ENCODE assay signal across 8 cellular contexts in genomic region chr5:177600458-177601018, GRCh38. TPM values are rescaled to one million over a fixed set of nuclear protein-coding genes. Genes with fewer than 3 reads are reported as not detected.
DNase-seq lines count a peak whose midpoint lies in the region; ATAC-seq and TF ChIP-seq lines count a peak whose summit lies in the region.

No MANE protein-coding gene starts in this region.

- DNase-seq in AG04450 (ENCODE audit: low read depth, low spot score) (no peak), UCSD-AML1 (lab: John Stamatoyannopoulos, UW; ENCODE audit: unreplicated experiment) (peak; percentile 45), foreskin fibroblast (peak in 1 of 2 donors; percentile 54), trophoblast cell (peak; percentile 65 to 76), SHP77 (lab: John Stamatoyannopoulos, UW) (no peak), islet precursor cell (no peak)

- H4K8ac ChIP-seq in trophoblast cell (ENCODE audit: low read depth, low read length) = peak overlapping the region; percentile 89

- peak overlapping the region; percentile 14 for H3K9ac ChIP-seq in trophoblast cell (ENCODE audit: low read length)

- no peak overlapping the region for H2BK5ac ChIP-seq in trophoblast cell (ENCODE audit: low read depth, low read length, poor library complexity)

- H3K18ac ChIP-seq in trophoblast cell (ENCODE audit: low read length) = no peak overlapping the region

- no peak overlapping the region for H4K12ac ChIP-seq in trophoblast cell (ENCODE audit: low read depth, low read length)

- ATAC-seq in GM21786 (IDR thresholded peaks at IDR 0.05; ENCODE audit: unreplicated experiment) (peak; percentile 9), HG03175 (IDR thresholded peaks at IDR 0.05; ENCODE audit: unreplicated experiment) (no peak)

- H3K4ac ChIP-seq in trophoblast cell (ENCODE audit: low read depth, low read length) = no peak overlapping the region

- H2BK120ac ChIP-seq in trophoblast cell (ENCODE audit: insufficient read depth, low read length, poor library complexity) = no peak overlapping the region

- no peak overlapping the region for H3K14ac ChIP-seq in trophoblast cell (ENCODE audit: low read length)

- peak overlapping the region; percentile 57 for H2AFZ ChIP-seq in trophoblast cell (ENCODE audit: insufficient read depth, low read length, poor library complexity)

- WGBS in trophoblast cell (ENCODE audit: extremely low coverage, insufficient coverage, insufficient read length) = no CpG with 5 or more reads among the region's 20 CpGs

- no peak overlapping the region for H3K23ac ChIP-seq in trophoblast cell (ENCODE audit: low read length)

- peak overlapping the region; percentile 64 for H4K91ac ChIP-seq in trophoblast cell (ENCODE audit: low read depth, low read length)

- H2AK5ac ChIP-seq in trophoblast cell (ENCODE audit: low read length) = no peak overlapping the region

- no peaks in the 10 kb centered on the region for H3K27me3 ChIP-seq in AG04450 (ENCODE audit: control insufficient read depth, insufficient read depth, low read length)
- H3K27me3 ChIP-seq in trophoblast cell (ENCODE audit: insufficient read depth, low read length) = no peaks in the 10 kb centered on the region

- H3K79me2 ChIP-seq in trophoblast cell (ENCODE audit: control insufficient read depth, insufficient read depth, low read length, poor library complexity) = peaks cover 6% of the 10 kb centered on the region

- peak overlapping the region; percentile 84 for H3K4me2 ChIP-seq in trophoblast cell (ENCODE audit: low read length)

- no peak overlapping the region for H2BK12ac ChIP-seq in trophoblast cell (ENCODE audit: low read length)

- peaks cover 5% of the 10 kb centered on the region for H3K79me1 ChIP-seq in trophoblast cell (ENCODE audit: low read length)

- peaks cover 0 to 8% of the 10 kb centered on the region in 2 experiments for H3K4me1 ChIP-seq in trophoblast cell (ENCODE audit: control insufficient read depth in 1 of 2, insufficient read depth in 2 of 2, low read length in 2 of 2)

- CTCF ChIA-PET in AG04450 (lab: Charles Lee) = no interaction called here

- TF ChIP-seq CTCF in AG04450 (IDR thresholded peaks at IDR 0.05; ENCODE audit: low read depth, low read length) (no peak), foreskin fibroblast (IDR thresholded peaks at IDR 0.05; ENCODE audit: low read depth, low read length) (no peak)

- H3K9me3 ChIP-seq in AG04450 (ENCODE audit: control insufficient read depth, insufficient read depth, low read length) (no peaks in the 10 kb centered on the region), trophoblast cell (ENCODE audit: insufficient read depth, low read depth, low read length) (no peaks in the 10 kb centered on the region)

- POLR2A ChIA-PET in AG04450 (lab: Yijun Ruan, JAX) = interaction anchor here (1.1 to 2.1 kb wide), 5 partner anchors 54 to 520 kb away, joined by 3 to 7 read pairs (median 4); no protein-coding TSS in a partner anchor

- peak overlapping the region; percentile 83 for H3K4me3 ChIP-seq in AG04450 (ENCODE audit: low read depth, low read length)
- peak overlapping the region; percentile 88 for H3K4me3 ChIP-seq in foreskin fibroblast (ENCODE audit: low read depth in 1 of 2, low read length in 2 of 2)
- H3K4me3 ChIP-seq in trophoblast cell (ENCODE audit: low read depth, low read length) = peak overlapping the region; percentile 89

- H3K36me3 ChIP-seq in trophoblast cell (ENCODE audit: control insufficient read depth in 1 of 2, insufficient read depth in 2 of 2, low read length in 2 of 2) = peaks cover 18 to 21% of the 10 kb centered on the region in 2 experiments

- H3K27ac ChIP-seq in AG04450 (ENCODE audit: low read depth, low read length) (peak overlapping the region; percentile 61), trophoblast cell (ENCODE audit: low read depth, low read length) (no peak overlapping the region)

RNA-seq across cellular contexts. Expression of gene B4GALT7, which starts 0.6 kb away (rescaled TPM):
- 18.3 and 26.2 TPM in 2 replicates for polyA plus RNA-seq in AG04450 (2011; rRNA removed)
- 16.8 and 24.8 TPM in 2 replicates for polyA minus RNA-seq in AG04450 (2011; rRNA and poly(A)+ RNA removed)
- polyA plus RNA-seq in trophoblast cell (2013) = 18.9 and 19.5 TPM in 2 replicates

RNA-seq across cellular contexts. Expression of gene TMED9, which starts 8.5 kb away (rescaled TPM):
- 307 and 376 TPM in 2 replicates for polyA plus RNA-seq in AG04450 (2011; rRNA removed)
- polyA minus RNA-seq in AG04450 (2011; rRNA and poly(A)+ RNA removed) = 180 and 243 TPM in 2 replicates
- polyA plus RNA-seq in trophoblast cell (2013) = 274 and 278 TPM in 2 replicates

RNA-seq across cellular contexts. Expression of gene FAM193B, which starts 46.2 kb away (rescaled TPM):
- 28.7 and 30.1 TPM in 2 replicates for polyA plus RNA-seq in AG04450 (2011; rRNA removed)
- polyA minus RNA-seq in AG04450 (2011; rRNA and poly(A)+ RNA removed) = 25.7 and 34.3 TPM in 2 replicates
- polyA plus RNA-seq in trophoblast cell (2013) = 30.0 and 32.0 TPM in 2 replicates

Comparison
In these comparisons a context has a peak if more than half of its experiments do, and no peak if none do; other contexts are left out.
1. DNase-seq: peak in UCSD-AML1 (single experiment) and trophoblast cell (2 of 2); none in AG04450 (single experiment), SHP77 (0 of 2) and islet precursor cell (single experiment).
2. Peak in every context shown above with its lines, with median percentiles within 50 percentile points of each other: H3K4me3 ChIP-seq.